Comparison of ENCODE assay signal across 27 cellular contexts in genomic region chr22:48253136-48253535, GRCh38.
"Had no signal": no experiment of that assay in that cellular context is flagged by ENCODE, and none has a peak within 500 bp of the region (broad histone marks: within the 10 kb centered on the region; RNA-seq: fewer than 3 reads in every experiment).

No MANE protein-coding gene starts in this region.

- H3K27ac ChIP-seq: colonic mucosa, epithelial cell of prostate, esophagus squamous epithelium, gastroesophageal sphincter had no signal

- ATAC-seq: activated T-cell treated with anti-CD3 and anti-CD28 coated beads, Interleukin-2, amount 50 U/mL, for 4 hours; activated T-helper 17 cell treated with anti-CD3 and anti-CD28 coated beads, Interleukin-2, amount 50 U/mL, for 72 hours; gastroesophageal sphincter; T-helper 17 cell had no signal

- DNase-seq: activated CD4-positive, alpha-beta memory T cell treated with anti-CD3 and anti-CD28 coated beads, Interleukin-2, amount 10 ng/mL, durations not matched to agents 7 days and 5 days; activated CD4-positive, alpha-beta T cell treated with anti-CD3 and anti-CD28 coated beads for 1 hour; activated CD4-positive, alpha-beta T cell treated with anti-CD3 and anti-CD28 coated beads for 4 hours; activated CD4-positive, alpha-beta T cell treated with anti-CD3 and anti-CD28 coated beads, Interleukin-2, amount 10 ng/mL, durations not matched to agents 7 days and 5 days; activated CD4-positive, alpha-beta T cell treated with anti-CD3 and anti-CD28 coated beads, Interleukin-2, amount 50 U/mL, for 4 hours; activated CD4-positive, CD25-positive, alpha-beta regulatory T cell; activated CD8-positive, alpha-beta memory T cell treated with anti-CD3 and anti-CD28 coated beads, Interleukin-2, amount 50 U/mL, for 48 hours; activated effector memory CD4-positive, alpha-beta T cell treated with Interleukin-2 at 50 U/mL for 16 hours; activated gamma-delta T cell treated with Interleukin-2 at 50 U/mL for 16 hours; activated naive CD4-positive, alpha-beta T cell treated with anti-CD3 and anti-CD28 coated beads, Interleukin-2, amount 50 U/mL, for 16 hours; activated naive CD4-positive, alpha-beta T cell treated with Interleukin-2 at 50 U/mL for 16 hours; activated T-cell treated with anti-CD3 and anti-CD28 coated beads for 4 hours; activated T-cell treated with anti-CD3 and anti-CD28 coated beads, Interleukin-2, amount 50 U/mL, for 4 hours; amniotic stem cell; anterior cingulate cortex; central memory CD4-positive, alpha-beta T cell; cerebellar nuclear complex; colonic mucosa; effector CD8-positive, alpha-beta T cell; esophagus squamous epithelium; foreskin melanocyte; T-helper 1 cell; T-helper 17 cell; T1000 had no signal
